ENCODE assay signal across 9 cellular contexts in genomic region chr1:7454052-7454815, GRCh38.
DNase-seq lines count a peak whose midpoint lies in the region; FAIRE-seq and TF ChIP-seq lines count a peak whose summit lies in the region.
"Had no signal": no experiment of that assay in that cellular context is flagged by ENCODE, and none has a peak within 500 bp of the region (broad histone marks: within the 10 kb centered on the region; RNA-seq: fewer than 3 reads in every experiment).

No MANE protein-coding gene starts in this region.

- DNase-seq in Caco-2 (peak in 1 of 2 experiments; percentile 46), HFF-Myc (ENCODE audit: extremely low read depth, low read depth) (no peak), bronchial epithelial cell (ENCODE audit: low read depth) (peak; percentile 16), mesendoderm (peak; percentile 50), NK-92 (lab: John Stamatoyannopoulos, UW; ENCODE audit: unreplicated experiment) (no peak), GM19240 (ENCODE audit: insufficient read length, low spot score) (no peak)
- DNase-seq in effector memory CD4-positive, alpha-beta T cell, result no peak
- no peak for DNase-seq in activated T-helper 2 cell treated with anti-CD3 and anti-CD28 coated beads, Interferon-gamma antibody, Interleukin-2, Interleukin-4, amounts not matched to agents 10 μg/mL and 5 μg/mL and 100 μg/mL, durations not matched to agents 14 hours and 24 hours and 36 hours (ENCODE audit: low spot score)
- DNase-seq: activated CD4-positive, alpha-beta T cell treated with anti-CD3 and anti-CD28 coated beads for 4 hours had no signal

- H3K79me1 ChIP-seq in mesendoderm (ENCODE audit: low read length), result no peaks in the 10 kb centered on the region

- no peak overlapping the region for H3K9ac ChIP-seq in mesendoderm (ENCODE audit: low read length)

- no peaks in the 10 kb centered on the region for H3K36me3 Mint-ChIP-seq in Caco-2 (ENCODE audit: insufficient read depth, unreplicated experiment)
- no peaks in the 10 kb centered on the region for H3K36me3 Mint-ChIP-seq in activated T-helper 2 cell treated with anti-CD3 and anti-CD28 coated beads, Interferon-gamma antibody, Interleukin-2, Interleukin-4, amounts not matched to agents 10 μg/mL and 5 μg/mL and 100 μg/mL, durations not matched to agents 14 hours and 24 hours and 36 hours (ENCODE audit: low read depth)

- H3K4me3 Mint-ChIP-seq in Caco-2 (ENCODE audit: unreplicated experiment), result no peak overlapping the region
- no peak overlapping the region for H3K4me3 Mint-ChIP-seq in activated T-helper 2 cell treated with anti-CD3 and anti-CD28 coated beads, Interferon-gamma antibody, Interleukin-2, Interleukin-4, amounts not matched to agents 10 μg/mL and 5 μg/mL and 100 μg/mL, durations not matched to agents 14 hours and 24 hours and 36 hours (ENCODE audit: low read depth)

- peak overlapping the region; percentile 7 for H4K8ac ChIP-seq in mesendoderm (ENCODE audit: low read depth, low read length)

- CTCF ChIA-PET in Caco-2 (lab: Charles Lee), result interaction anchor here (0.6 to 1.3 kb wide), 3 partner anchors 10 to 798 kb away, joined by 3 to 5 read pairs (median 5); no protein-coding TSS in a partner anchor

- no TSS peak for BruUV-seq in Caco-2 (replicated peaks; lab: Mats Ljungman, UMichigan)

- H2AK5ac ChIP-seq in mesendoderm (ENCODE audit: low read length), result no peak overlapping the region

- H3K4me3 ChIP-seq in Caco-2 (ENCODE audit: low read depth, low read length) (no peak overlapping the region), HFF-Myc (replicated peaks; ENCODE audit: low read depth, low read length) (no peak overlapping the region), bronchial epithelial cell (ENCODE audit: low read depth, low read length) (no peak overlapping the region), mesendoderm (ENCODE audit: low read length) (no peak overlapping the region)
- no peak overlapping the region for H3K4me3 ChIP-seq in effector memory CD4-positive, alpha-beta T cell (ENCODE audit: insufficient read depth, low read depth, low read length, poor library complexity, severe bottlenecking)

- H3K4me2 ChIP-seq in mesendoderm (ENCODE audit: low read length), result no peak overlapping the region

- WGBS in mesendoderm (ENCODE audit: extremely low coverage, insufficient coverage, low lambda C conversion rate), result no CpG with 5 or more reads among the region's 19 CpGs

- FAIRE-seq in bronchial epithelial cell (lab: Jason Lieb, UNC), result no peak

- H3K23ac ChIP-seq in mesendoderm (ENCODE audit: low read length), result no peak overlapping the region

- no peak overlapping the region for H3K18ac ChIP-seq in mesendoderm (ENCODE audit: low read length)

- no peaks in the 10 kb centered on the region for H3K9me3 Mint-ChIP-seq in Caco-2 (ENCODE audit: unreplicated experiment)
- no peaks in the 10 kb centered on the region for H3K9me3 Mint-ChIP-seq in activated T-helper 2 cell treated with anti-CD3 and anti-CD28 coated beads, Interferon-gamma antibody, Interleukin-2, Interleukin-4, amounts not matched to agents 10 μg/mL and 5 μg/mL and 100 μg/mL, durations not matched to agents 14 hours and 24 hours and 36 hours

- H3K4ac ChIP-seq in mesendoderm (ENCODE audit: low read depth, low read length), result no peak overlapping the region

- POLR2A ChIA-PET in Caco-2 (lab: Charles Lee), result interaction anchor here (0.6 kb wide), 1 partner anchor 1481 kb away, joined by 5 read pairs; no protein-coding TSS in a partner anchor

- H3K4me1 ChIP-seq in Caco-2 (no peaks in the 10 kb centered on the region), mesendoderm (ENCODE audit: control insufficient read depth, low read depth, low read length) (peaks cover 4% of the 10 kb centered on the region)
- H3K4me1 ChIP-seq in effector memory CD4-positive, alpha-beta T cell (ENCODE audit: control insufficient read depth, insufficient read depth, low read length, poor library complexity, severe bottlenecking), result no peaks in the 10 kb centered on the region

- no peaks in the 10 kb centered on the region for H3K79me2 ChIP-seq in mesendoderm (ENCODE audit: control insufficient read depth, insufficient read depth, low read length)

- peak overlapping the region; percentile 47 for H3K56ac ChIP-seq in mesendoderm (ENCODE audit: low read length)

- H3K27ac ChIP-seq in mesendoderm (ENCODE audit: low read depth, low read length), result no peak overlapping the region
- no peak overlapping the region for H3K27ac ChIP-seq in effector memory CD4-positive, alpha-beta T cell (ENCODE audit: insufficient read depth, low read length, poor library complexity, severe bottlenecking)

- H3K9me3 ChIP-seq in Caco-2, result no peaks in the 10 kb centered on the region
- no peaks in the 10 kb centered on the region for H3K9me3 ChIP-seq in effector memory CD4-positive, alpha-beta T cell (ENCODE audit: control insufficient read depth, low read length)

- intact Hi-C loops in Caco-2 (cut with micrococcal nuclease; ENCODE audit: unreplicated experiment), result loop anchor here (1.0 kb wide), 1 partner anchor 193 kb away; no protein-coding TSS in a partner anchor
- intact Hi-C loops in activated T-helper 2 cell treated with anti-CD3 and anti-CD28 coated beads, Interferon-gamma antibody, Interleukin-2, Interleukin-4, amounts not matched to agents 10 μg/mL and 5 μg/mL and 100 μg/mL, durations not matched to agents 14 hours and 24 hours and 36 hours (cut with micrococcal nuclease), result loop anchor here (5.0 kb wide), 1 partner anchor 193 kb away; no protein-coding TSS in a partner anchor

- H4K5ac ChIP-seq in mesendoderm (ENCODE audit: low read length), result no peak overlapping the region

- no peak overlapping the region for H2BK5ac ChIP-seq in mesendoderm (ENCODE audit: low read length)

- H3K27me3 ChIP-seq in Caco-2 (replicated peaks; ENCODE audit: control insufficient read depth, insufficient read depth, low read length) (no peaks in the 10 kb centered on the region), bronchial epithelial cell (ENCODE audit: control insufficient read depth, insufficient read depth, low read length) (peaks cover 9% of the 10 kb centered on the region), mesendoderm (ENCODE audit: insufficient read depth, low read length, poor library complexity) (no peaks in the 10 kb centered on the region)
- no peaks in the 10 kb centered on the region for H3K27me3 ChIP-seq in effector memory CD4-positive, alpha-beta T cell (replicated peaks; ENCODE audit: control insufficient read depth, insufficient read depth, low read length, poor library complexity, severe bottlenecking)

- H3K27ac Mint-ChIP-seq in Caco-2 (ENCODE audit: unreplicated experiment), result no peak overlapping the region
- H3K27ac Mint-ChIP-seq in activated T-helper 2 cell treated with anti-CD3 and anti-CD28 coated beads, Interferon-gamma antibody, Interleukin-2, Interleukin-4, amounts not matched to agents 10 μg/mL and 5 μg/mL and 100 μg/mL, durations not matched to agents 14 hours and 24 hours and 36 hours, result no peak overlapping the region

- peak; percentile 49 to 62 for TF ChIP-seq CTCF in Caco-2 (IDR thresholded peaks at IDR 0.05; ENCODE audit: insufficient read depth in 1 of 2, low read depth in 1 of 2, low read length in 1 of 2, severe bottlenecking in 1 of 2, unreplicated experiment in 1 of 2)
- TF ChIP-seq CTCF in HFF-Myc (IDR thresholded peaks at IDR 0.05; ENCODE audit: low read depth, low read length, missing control alignments), result peak; percentile 52
- peak; percentile 64 for TF ChIP-seq CTCF in bronchial epithelial cell (IDR thresholded peaks at IDR 0.05; ENCODE audit: insufficient read depth, low read length, severe bottlenecking)

- no peak overlapping the region for H2BK120ac ChIP-seq in mesendoderm (ENCODE audit: low read depth, low read length)

- H3K36me3 ChIP-seq in Caco-2 (ENCODE audit: control insufficient read depth, insufficient read depth, low read length) (no peaks in the 10 kb centered on the region), bronchial epithelial cell (ENCODE audit: control insufficient read depth, insufficient read depth, low read length) (no peaks in the 10 kb centered on the region), mesendoderm (ENCODE audit: control insufficient read depth, insufficient read depth, low read length) (no peaks in the 10 kb centered on the region)
- no peaks in the 10 kb centered on the region for H3K36me3 ChIP-seq in effector memory CD4-positive, alpha-beta T cell (ENCODE audit: control insufficient read depth, insufficient read depth, low read length)

- H3K4me1 Mint-ChIP-seq in Caco-2 (ENCODE audit: low read depth, unreplicated experiment), result no peaks in the 10 kb centered on the region
- no peaks in the 10 kb centered on the region for H3K4me1 Mint-ChIP-seq in activated T-helper 2 cell treated with anti-CD3 and anti-CD28 coated beads, Interferon-gamma antibody, Interleukin-2, Interleukin-4, amounts not matched to agents 10 μg/mL and 5 μg/mL and 100 μg/mL, durations not matched to agents 14 hours and 24 hours and 36 hours (ENCODE audit: low read depth)

- H2BK15ac ChIP-seq in mesendoderm (replicated peaks; ENCODE audit: low read depth), result no peak overlapping the region

- H3K27me3 Mint-ChIP-seq in Caco-2 (ENCODE audit: insufficient read depth, unreplicated experiment), result no peaks in the 10 kb centered on the region
- H3K27me3 Mint-ChIP-seq in activated T-helper 2 cell treated with anti-CD3 and anti-CD28 coated beads, Interferon-gamma antibody, Interleukin-2, Interleukin-4, amounts not matched to agents 10 μg/mL and 5 μg/mL and 100 μg/mL, durations not matched to agents 14 hours and 24 hours and 36 hours (ENCODE audit: low read depth), result no peaks in the 10 kb centered on the region

Comparison
In these comparisons a context has a peak if more than half of its experiments do, and no peak if none do; other contexts are left out.
1. DNase-seq: peak in bronchial epithelial cell (single experiment) and mesendoderm (single experiment); none in HFF-Myc (single experiment), NK-92 (single experiment), GM19240 (single experiment), effector memory CD4-positive, alpha-beta T cell (0 of 3) and activated T-helper 2 cell treated with anti-CD3 and anti-CD28 coated beads, Interferon-gamma antibody, Interleukin-2, Interleukin-4, amounts not matched to agents 10 μg/mL and 5 μg/mL and 100 μg/mL, durations not matched to agents 14 hours and 24 hours and 36 hours (single experiment).
2. Peak in every context shown above with its lines, with median percentiles within 50 percentile points of each other: CTCF ChIP-seq.